ENCODE assay signal across 29 cellular contexts in genomic region chr11:99952816-99953215, GRCh38.
A peak's percentile ranks its signal among the peaks of the same experiment; 100 is the strongest.
DNase-seq lines count a peak whose midpoint lies in the region; ATAC-seq, FAIRE-seq and TF ChIP-seq lines count a peak whose summit lies in the region.
"Had no signal": no experiment of that assay in that cellular context is flagged by ENCODE, and none has a peak within 500 bp of the region (broad histone marks: within the 10 kb centered on the region; RNA-seq: fewer than 3 reads in every experiment).

No MANE protein-coding gene starts in this region.

- intact Hi-C loops in PC-3 (cut with micrococcal nuclease): no loop called here

- no peaks in the 10 kb centered on the region for H3F3A ChIP-seq in PC-3 (ENCODE audit: low read length, unreplicated experiment)

- no peaks in the 10 kb centered on the region for H3K4me1 Mint-ChIP-seq in T-helper 17 cell
- H3K4me1 Mint-ChIP-seq: activated naive CD8-positive, alpha-beta T cell treated with anti-CD3 and anti-CD28 coated beads, Interleukin-2, amount 50 U/mL, for 24 hours; memory B cell; naive B cell had no signal

- POLR2A ChIA-PET in PC-3 (lab: Charles Lee; ENCODE audit: unreplicated experiment): no interaction called here

- H3K27me3 Mint-ChIP-seq in T-helper 17 cell: no peaks in the 10 kb centered on the region
- H3K27me3 Mint-ChIP-seq: activated CD4-positive, alpha-beta memory T cell treated with anti-CD3 and anti-CD28 coated beads for 36 hours; activated naive CD8-positive, alpha-beta T cell treated with anti-CD3 and anti-CD28 coated beads, Interleukin-2, amount 50 U/mL, for 24 hours; memory B cell; naive B cell; stimulated activated naive CD8-positive, alpha-beta T cell treated with anti-CD3 and anti-CD28 coated beads, Interleukin-15, Interleukin-2, amounts not matched to agents 100 ng/mL and 50 ng/mL, for 24 hours had no signal

- H3K36me3 ChIP-seq in PC-3 (ENCODE audit: low read depth, low read length): no peaks in the 10 kb centered on the region
- H3K36me3 ChIP-seq in bronchial epithelial cell (ENCODE audit: control insufficient read depth, insufficient read depth, low read length): no peaks in the 10 kb centered on the region
- no peaks in the 10 kb centered on the region for H3K36me3 ChIP-seq in kidney epithelial cell (ENCODE audit: control insufficient read depth, insufficient read depth, low read length)
- H3K36me3 ChIP-seq: gastrocnemius medialis, thyroid gland had no signal

- H3K27ac ChIP-seq in PC-3 (ENCODE audit: low read length): no peak overlapping the region
- H3K27ac ChIP-seq: gastrocnemius medialis, thyroid gland had no signal

- no peak overlapping the region for H3K4me2 ChIP-seq in PC-3 (ENCODE audit: low read length)

- no peaks in the 10 kb centered on the region for H3K4me1 ChIP-seq in PC-3 (ENCODE audit: insufficient read depth, low read length)
- H3K4me1 ChIP-seq: Caco-2, gastrocnemius medialis, thyroid gland had no signal

- no peak overlapping the region for H3K4me3 Mint-ChIP-seq in T-helper 17 cell
- H3K4me3 Mint-ChIP-seq: activated CD4-positive, alpha-beta memory T cell treated with anti-CD3 and anti-CD28 coated beads for 36 hours; activated naive CD8-positive, alpha-beta T cell treated with anti-CD3 and anti-CD28 coated beads, Interleukin-2, amount 50 U/mL, for 24 hours; memory B cell; naive B cell; stimulated activated naive CD8-positive, alpha-beta T cell treated with anti-CD3 and anti-CD28 coated beads, Interleukin-15, Interleukin-2, amounts not matched to agents 100 ng/mL and 50 ng/mL, for 24 hours had no signal

- BruUV-seq in PC-3 (replicated peaks; lab: Mats Ljungman, UMichigan): no TSS peak

- TF ChIP-seq CTCF in PC-3 (conservative IDR thresholded peaks at IDR 0.05; ENCODE audit: low read depth, low read length): no peak
- no peak for TF ChIP-seq CTCF in bronchial epithelial cell (IDR thresholded peaks at IDR 0.05; ENCODE audit: insufficient read depth, low read length, severe bottlenecking)
- TF ChIP-seq CTCF in kidney epithelial cell (IDR thresholded peaks at IDR 0.05; ENCODE audit: insufficient read depth, low read length, poor library complexity, severe bottlenecking): no peak

- H3K9me3 ChIP-seq in PC-3 (ENCODE audit: low read length) (no peaks in the 10 kb centered on the region), T-helper 17 cell (ENCODE audit: control insufficient read depth, low read length, poor library complexity, severe bottlenecking) (no peaks in the 10 kb centered on the region)
- H3K9me3 ChIP-seq: gastrocnemius medialis, thyroid gland had no signal

- no peaks in the 10 kb centered on the region for H3K79me2 ChIP-seq in PC-3 (ENCODE audit: low read length)

- ATAC-seq in PC-3 (no peak), T-helper 17 cell (no peak)
- ATAC-seq: activated naive CD8-positive, alpha-beta T cell treated with anti-CD3 and anti-CD28 coated beads, Interleukin-2, amount 50 U/mL, for 24 hours; gastrocnemius medialis had no signal

- DNase-seq in A172 (ENCODE audit: low spot score) (peak; percentile 4), PC-3 (peak; percentile 45), bronchial epithelial cell (ENCODE audit: low read depth) (peak; percentile 83), kidney epithelial cell (ENCODE audit: low read depth) (peak; percentile 68), COLO829 (ENCODE audit: low spot score) (no peak), T-helper 17 cell (no peak), T-helper 9 cell (no peak), nucleus accumbens (lab: John Stamatoyannopoulos, UW) (no peak)
- DNase-seq: 8988T; activated CD4-positive, alpha-beta memory T cell treated with anti-CD3 and anti-CD28 coated beads for 36 hours; activated CD4-positive, CD25-positive, alpha-beta regulatory T cell; activated effector memory CD4-positive, alpha-beta T cell treated with anti-CD3 and anti-CD28 coated beads, Interleukin-2, amount 50 U/mL, for 16 hours; activated naive CD8-positive, alpha-beta T cell treated with anti-CD3 and anti-CD28 coated beads, Interleukin-2, amount 50 U/mL, for 24 hours; Caco-2; central memory CD4-positive, alpha-beta T cell; gastrocnemius medialis; kidney; naive B cell; NCI-H1417; NCI-H2107; NCI-H510A treated with DMSO at 0.1 percent for 48 hours; NK-92 treated with Interleukin-12 subunit alpha and Interleukin-12 subunit beta, amount 100 ng/mL, for 24 hours; retina; RPMI8226; stimulated activated CD4-positive, alpha-beta T cell treated with anti-CD3 and anti-CD28 coated beads, Interleukin-12 subunit alpha, Interleukin-12 subunit beta, amount 100 ng/mL, for 4 hours; thyroid gland had no signal

- no peaks in the 10 kb centered on the region for H4K20me1 ChIP-seq in PC-3 (ENCODE audit: low read length)

- no peak overlapping the region for H3K9ac ChIP-seq in PC-3 (ENCODE audit: low read length)

- CTCF ChIA-PET in PC-3 (lab: Charles Lee): no interaction called here

- FAIRE-seq in bronchial epithelial cell (lab: Jason Lieb, UNC): no peak
- FAIRE-seq: endothelial cell of umbilical vein, kidney had no signal

- no peaks in the 10 kb centered on the region for H3K9me2 ChIP-seq in PC-3 (replicated peaks; ENCODE audit: low read length)

- no peak overlapping the region for H2AFZ ChIP-seq in PC-3 (ENCODE audit: low read length)

- H3K36me3 Mint-ChIP-seq in T-helper 17 cell (ENCODE audit: low read depth): no peaks in the 10 kb centered on the region
- H3K36me3 Mint-ChIP-seq: activated CD4-positive, alpha-beta memory T cell treated with anti-CD3 and anti-CD28 coated beads for 36 hours; memory B cell; naive B cell had no signal

- H3K27ac Mint-ChIP-seq in T-helper 17 cell: no peak overlapping the region
- H3K27ac Mint-ChIP-seq: activated CD4-positive, alpha-beta memory T cell treated with anti-CD3 and anti-CD28 coated beads for 36 hours; activated naive CD8-positive, alpha-beta T cell treated with anti-CD3 and anti-CD28 coated beads, Interleukin-2, amount 50 U/mL, for 24 hours; memory B cell; naive B cell; stimulated activated naive CD8-positive, alpha-beta T cell treated with anti-CD3 and anti-CD28 coated beads, Interleukin-15, Interleukin-2, amounts not matched to agents 100 ng/mL and 50 ng/mL, for 24 hours had no signal

- H3K4me3 ChIP-seq in PC-3 (ENCODE audit: low read length) (no peak overlapping the region), bronchial epithelial cell (ENCODE audit: low read depth, low read length) (no peak overlapping the region), kidney epithelial cell (ENCODE audit: low read depth, low read length) (no peak overlapping the region)
- H3K4me3 ChIP-seq: gastrocnemius medialis, thyroid gland had no signal

- H3K27me3 ChIP-seq in PC-3 (ENCODE audit: low read length) (peaks cover 50% of the 10 kb centered on the region), bronchial epithelial cell (ENCODE audit: control insufficient read depth, insufficient read depth, low read length) (no peaks in the 10 kb centered on the region), kidney epithelial cell (ENCODE audit: control insufficient read depth, insufficient read depth, low read length) (no peaks in the 10 kb centered on the region)
- H3K27me3 ChIP-seq: gastrocnemius medialis, thyroid gland had no signal

Comparison
In these comparisons a context has a peak if more than half of its experiments do, and no peak if none do; other contexts are left out.
1. DNase-seq: peak in A172 (single experiment), PC-3 (single experiment), bronchial epithelial cell (single experiment) and kidney epithelial cell (single experiment); none in COLO829 (single experiment), T-helper 17 cell (0 of 3), T-helper 9 cell (single experiment) and nucleus accumbens (0 of 56).